In the genomic region with DNA sequence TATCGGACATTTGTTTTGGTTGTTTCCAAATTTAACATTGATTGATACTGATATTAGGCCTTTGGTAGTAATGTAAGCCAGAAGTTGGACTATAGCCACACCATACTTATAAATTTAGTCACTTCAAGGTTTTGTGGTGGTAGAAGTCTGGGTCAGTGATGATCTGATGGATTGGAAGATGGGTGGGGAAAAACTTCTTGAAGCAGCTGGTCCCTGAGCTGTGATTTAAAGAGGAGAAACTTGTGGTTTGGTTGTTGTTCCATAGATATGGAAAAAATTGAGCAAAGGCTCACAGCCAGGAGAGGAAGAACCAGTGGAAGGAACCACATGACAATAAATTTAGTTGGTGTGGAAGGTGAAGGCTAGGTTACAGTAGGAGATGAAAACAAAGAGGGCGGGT, we compare ENCODE assay signal across 18 cellular contexts. TPM values are rescaled to one million over a fixed set of nuclear protein-coding genes. Genes with fewer than 3 reads are reported as not detected.
"Had no signal": no experiment of that assay in that cellular context is flagged by ENCODE, and none has a peak within 500 bp of the region (broad histone marks: within the 10 kb centered on the region; RNA-seq: fewer than 3 reads in every experiment).

No MANE protein-coding gene starts in this region.

- H3K36me3 Mint-ChIP-seq: natural killer cell; stimulated activated naive B cell treated with anti-CD40 and anti-IgM and Interleukin-4, amounts not matched to agents 10 μg/mL and 1 μg/mL and 100 μg/mL, for 72 hours had no signal

- H3K4me1 ChIP-seq: esophagus squamous epithelium, gastrocnemius medialis had no signal

- H3K4me3 ChIP-seq: esophagus squamous epithelium, gastrocnemius medialis, mucosa of descending colon, smooth muscle cell, thoracic aorta had no signal

- H3K4me2 ChIP-seq: smooth muscle cell had no signal

- H3K9me3 Mint-ChIP-seq: dendritic cell treated with granulocyte-macrophage colony-stimulating factor and Interleukin-4, amounts not matched to agents 40 ng/mL and 50 ng/mL, for 4 days; natural killer cell; neural crest cell; stimulated activated naive B cell treated with anti-CD40 and anti-IgM and Interleukin-4, amounts not matched to agents 10 μg/mL and 1 μg/mL and 100 μg/mL, for 72 hours; stimulated activated naive CD8-positive, alpha-beta T cell treated with anti-CD3 and anti-CD28 coated beads, Interleukin-15, amount 100 ng/mL, for 72 hours had no signal

- ATAC-seq: gastrocnemius medialis; left lobe of liver; mucosa of descending colon; natural killer cell; stimulated activated naive B cell treated with anti-CD40 and anti-IgM and Interleukin-4, amounts not matched to agents 10 μg/mL and 1 μg/mL and 100 μg/mL, for 72 hours; stimulated activated naive CD8-positive, alpha-beta T cell treated with anti-CD3 and anti-CD28 coated beads, Interleukin-15, amount 100 ng/mL, for 72 hours had no signal

- DNase-seq: cerebellar nuclear complex; esophagus squamous epithelium; gastrocnemius medialis; islet precursor cell; mucosa of descending colon; natural killer cell; posterior cingulate gyrus; stimulated activated CD4-positive, alpha-beta T cell treated with anti-CD3 and anti-CD28 coated beads, Interleukin-4, amount 100 ng/mL, for 1 hour; stimulated activated naive B cell treated with anti-CD40 and anti-IgM and Interleukin-4, amounts not matched to agents 10 μg/mL and 1 μg/mL and 100 μg/mL, for 72 hours; stimulated activated naive CD8-positive, alpha-beta T cell treated with anti-CD3 and anti-CD28 coated beads, Interleukin-15, amount 100 ng/mL, for 72 hours; substantia nigra; trophoblast cell had no signal

- FAIRE-seq: colon had no signal

- H3K27ac Mint-ChIP-seq: dendritic cell treated with granulocyte-macrophage colony-stimulating factor and Interleukin-4, amounts not matched to agents 40 ng/mL and 50 ng/mL, for 4 days; natural killer cell; stimulated activated naive B cell treated with anti-CD40 and anti-IgM and Interleukin-4, amounts not matched to agents 10 μg/mL and 1 μg/mL and 100 μg/mL, for 72 hours; stimulated activated naive CD8-positive, alpha-beta T cell treated with anti-CD3 and anti-CD28 coated beads, Interleukin-15, amount 100 ng/mL, for 72 hours had no signal

- H3K4me3 Mint-ChIP-seq: dendritic cell treated with granulocyte-macrophage colony-stimulating factor and Interleukin-4, amounts not matched to agents 40 ng/mL and 50 ng/mL, for 4 days; natural killer cell; neural crest cell; stimulated activated naive B cell treated with anti-CD40 and anti-IgM and Interleukin-4, amounts not matched to agents 10 μg/mL and 1 μg/mL and 100 μg/mL, for 72 hours; stimulated activated naive CD8-positive, alpha-beta T cell treated with anti-CD3 and anti-CD28 coated beads, Interleukin-15, amount 100 ng/mL, for 72 hours had no signal

- H3K36me3 ChIP-seq: esophagus squamous epithelium, gastrocnemius medialis, thoracic aorta had no signal

- H3K9me3 ChIP-seq: esophagus squamous epithelium, gastrocnemius medialis, mucosa of descending colon, thoracic aorta had no signal

- H3K4me1 Mint-ChIP-seq: natural killer cell; stimulated activated naive B cell treated with anti-CD40 and anti-IgM and Interleukin-4, amounts not matched to agents 10 μg/mL and 1 μg/mL and 100 μg/mL, for 72 hours; stimulated activated naive CD8-positive, alpha-beta T cell treated with anti-CD3 and anti-CD28 coated beads, Interleukin-15, amount 100 ng/mL, for 72 hours had no signal

- H3K27me3 ChIP-seq: esophagus squamous epithelium, gastrocnemius medialis had no signal

- H3K27ac ChIP-seq: esophagus squamous epithelium, gastrocnemius medialis, thoracic aorta had no signal

RNA-seq across cellular contexts. Expression of gene PTHLH, which starts 26.1 kb away (rescaled TPM):
- total RNA-seq: natural killer cell had no signal
